22 cellular contexts compared by ENCODE assay signal in the genomic region with DNA sequence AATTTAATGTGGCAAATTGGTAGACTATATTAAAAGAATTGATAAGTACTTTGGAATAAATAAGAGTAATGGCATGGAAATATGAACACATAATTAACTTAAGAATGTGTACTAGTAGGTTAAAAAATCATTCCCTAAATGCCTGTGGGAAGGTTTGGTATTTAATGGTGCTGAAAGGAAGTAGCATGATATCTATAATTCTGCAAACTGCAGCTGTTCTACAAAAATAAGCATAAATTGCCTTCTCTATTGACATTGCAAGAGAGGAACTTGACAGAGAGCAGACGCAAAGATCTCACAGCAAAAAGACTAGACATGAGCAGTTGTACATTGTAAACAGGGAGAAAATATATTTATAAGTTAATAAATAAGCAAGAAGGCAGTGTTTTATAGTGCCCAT.
"Had no signal": no experiment of that assay in that cellular context is flagged by ENCODE, and none has a peak within 500 bp of the region (broad histone marks: within the 10 kb centered on the region; RNA-seq: fewer than 3 reads in every experiment).

No MANE protein-coding gene starts in this region.

- H3K27me3 Mint-ChIP-seq: activated CD4-positive, alpha-beta memory T cell treated with anti-CD3 and anti-CD28 coated beads for 36 hours; activated CD4-positive, alpha-beta T cell treated with anti-CD3 and anti-CD28 coated beads for 36 hours; activated naive CD8-positive, alpha-beta T cell treated with anti-CD3 and anti-CD28 coated beads, Interleukin-2, amount 10 ng/mL, durations not matched to agents 7 days and 5 days; activated T-helper 17 cell treated with anti-CD3 and anti-CD28 coated beads, Interleukin-2, amount 50 U/mL, for 72 hours; effector memory CD8-positive, alpha-beta T cell had no signal

- H3K4me1 ChIP-seq: uterus had no signal

- H3K9me3 ChIP-seq: tibial nerve, uterus had no signal

- H3K4me3 Mint-ChIP-seq: activated CD4-positive, alpha-beta memory T cell treated with anti-CD3 and anti-CD28 coated beads for 36 hours; activated CD4-positive, alpha-beta T cell treated with anti-CD3 and anti-CD28 coated beads for 36 hours; activated naive CD8-positive, alpha-beta T cell treated with anti-CD3 and anti-CD28 coated beads, Interleukin-2, amount 10 ng/mL, durations not matched to agents 7 days and 5 days; activated T-helper 17 cell treated with anti-CD3 and anti-CD28 coated beads, Interleukin-2, amount 50 U/mL, for 72 hours; effector memory CD8-positive, alpha-beta T cell; mesothelial cell of epicardium; nephron had no signal

- H3K27ac ChIP-seq: cardiac muscle cell, tibial nerve, uterus had no signal

- H3K4me3 ChIP-seq: cardiac muscle cell, lung, tibial nerve, uterus had no signal

- H3K36me3 ChIP-seq: cardiac muscle cell, tibial nerve, uterus had no signal

- DNase-seq: activated CD4-positive, alpha-beta memory T cell treated with anti-CD3 and anti-CD28 coated beads for 36 hours; activated CD4-positive, alpha-beta T cell treated with anti-CD3 and anti-CD28 coated beads for 36 hours; activated naive CD4-positive, alpha-beta T cell; activated naive CD8-positive, alpha-beta T cell treated with anti-CD3 and anti-CD28 coated beads, Interleukin-2, amount 10 ng/mL, durations not matched to agents 7 days and 5 days; anterior cingulate cortex; effector memory CD8-positive, alpha-beta T cell; foreskin melanocyte; hypothalamus; nucleus accumbens; stimulated activated CD4-positive, alpha-beta T cell treated with anti-CD3 and anti-CD28 coated beads, Interleukin-12 subunit alpha, Interleukin-12 subunit beta, amount 100 ng/mL, for 4 hours; stimulated activated CD4-positive, alpha-beta T cell treated with anti-CD3 and anti-CD28 coated beads, Interleukin-2, amount 100 ng/mL, for 24 hours; stimulated activated naive CD8-positive, alpha-beta T cell treated with anti-CD3 and anti-CD28 coated beads, Interleukin-15, Interleukin-2, amounts not matched to agents 100 U/mL and 50 U/mL, for 24 hours; substantia nigra; SW 1271; T-helper 2 cell; uterus had no signal

- H3K36me3 Mint-ChIP-seq: activated CD4-positive, alpha-beta memory T cell treated with anti-CD3 and anti-CD28 coated beads for 36 hours; activated naive CD8-positive, alpha-beta T cell treated with anti-CD3 and anti-CD28 coated beads, Interleukin-2, amount 10 ng/mL, durations not matched to agents 7 days and 5 days; mesothelial cell of epicardium had no signal

- H3K27me3 ChIP-seq: cardiac muscle cell, tibial nerve, uterus had no signal

- H3K4me1 Mint-ChIP-seq: activated CD4-positive, alpha-beta T cell treated with anti-CD3 and anti-CD28 coated beads for 36 hours; activated naive CD8-positive, alpha-beta T cell treated with anti-CD3 and anti-CD28 coated beads, Interleukin-2, amount 10 ng/mL, durations not matched to agents 7 days and 5 days; activated T-helper 17 cell treated with anti-CD3 and anti-CD28 coated beads, Interleukin-2, amount 50 U/mL, for 72 hours had no signal

- H3K27ac Mint-ChIP-seq: activated CD4-positive, alpha-beta memory T cell treated with anti-CD3 and anti-CD28 coated beads for 36 hours; activated CD4-positive, alpha-beta T cell treated with anti-CD3 and anti-CD28 coated beads for 36 hours; activated naive CD8-positive, alpha-beta T cell treated with anti-CD3 and anti-CD28 coated beads, Interleukin-2, amount 10 ng/mL, durations not matched to agents 7 days and 5 days; activated T-helper 17 cell treated with anti-CD3 and anti-CD28 coated beads, Interleukin-2, amount 50 U/mL, for 72 hours; effector memory CD8-positive, alpha-beta T cell; mesothelial cell of epicardium; nephron had no signal
